Comparison of ENCODE assay signal across 6 cellular contexts in the genomic region with DNA sequence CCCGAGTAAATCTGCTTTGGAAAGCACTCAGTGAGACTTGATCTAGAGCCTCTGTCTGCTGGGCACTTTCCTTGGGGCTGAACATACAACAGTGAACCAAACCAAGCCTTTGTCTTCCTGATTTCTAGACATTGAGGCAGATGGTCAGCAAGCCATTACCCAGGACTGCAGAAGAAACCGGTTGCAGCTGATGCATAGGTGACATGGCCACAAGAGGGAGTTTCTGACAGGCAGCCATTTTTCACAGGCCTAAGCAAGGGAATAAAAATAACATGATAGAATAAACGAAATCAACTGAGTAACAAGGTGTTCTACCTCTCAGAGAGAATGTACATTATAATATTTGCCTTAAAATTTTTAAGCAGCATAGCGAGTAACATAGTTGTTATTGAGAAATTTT.
DNase-seq lines count a peak whose midpoint lies in the region; ATAC-seq, FAIRE-seq and TF ChIP-seq lines count a peak whose summit lies in the region.
"Not testable (repeated sequence)": the region's sequence is repeated elsewhere in the genome, so short reads cannot be mapped to it uniquely, and the experiment has no call there.

No MANE protein-coding gene starts in this region.

- TF ChIP-seq CTCF in RWPE2 (IDR thresholded peaks at IDR 0.05; ENCODE audit: poor library complexity, severe bottlenecking), result not testable (repeated sequence)

- not testable (repeated sequence) for H3K27me3 ChIP-seq in RWPE2 (ENCODE audit: insufficient read depth, poor library complexity, severe bottlenecking)

- peak; percentile 71 for FAIRE-seq in RCC 7860 (lab: Jason Lieb, UNC)
- peak; percentile 86 for FAIRE-seq in colon (lab: Jason Lieb, UNC)

- not testable (repeated sequence) for H3K27ac ChIP-seq in RWPE2 (ENCODE audit: poor library complexity, severe bottlenecking)

- ATAC-seq in RWPE2 (ENCODE audit: low read depth) (peak; percentile 63; the same call in 2 of the 3 replicates), Right ventricle myocardium superior (ENCODE audit: poor library complexity) (peak; percentile 62), left ventricle myocardium superior (peak; percentile 36), left lobe of liver (peak; percentile 44)

- H3K9me3 ChIP-seq in RWPE2 (ENCODE audit: severe bottlenecking), result not testable (repeated sequence)

- not testable (repeated sequence) for H3K4me1 ChIP-seq in RWPE2 (ENCODE audit: insufficient read depth, poor library complexity, severe bottlenecking)

- intact Hi-C loops in Right ventricle myocardium superior (cut with DNase I); left ventricle myocardium superior (cut with micrococcal nuclease): not testable (repeated sequence)

- not testable (repeated sequence) for DNase-seq in RCC 7860 (ENCODE audit: low spot score); RWPE2 (ENCODE audit: low spot score); Right ventricle myocardium superior; left ventricle myocardium superior; left lobe of liver (ENCODE audit: low spot score)

- H3K4me3 ChIP-seq in RWPE2 (ENCODE audit: severe bottlenecking), result not testable (repeated sequence)

- H3K36me3 ChIP-seq in RWPE2 (ENCODE audit: low read depth), result not testable (repeated sequence)
